ENCODE assay signal across 11 cellular contexts in the genomic region with DNA sequence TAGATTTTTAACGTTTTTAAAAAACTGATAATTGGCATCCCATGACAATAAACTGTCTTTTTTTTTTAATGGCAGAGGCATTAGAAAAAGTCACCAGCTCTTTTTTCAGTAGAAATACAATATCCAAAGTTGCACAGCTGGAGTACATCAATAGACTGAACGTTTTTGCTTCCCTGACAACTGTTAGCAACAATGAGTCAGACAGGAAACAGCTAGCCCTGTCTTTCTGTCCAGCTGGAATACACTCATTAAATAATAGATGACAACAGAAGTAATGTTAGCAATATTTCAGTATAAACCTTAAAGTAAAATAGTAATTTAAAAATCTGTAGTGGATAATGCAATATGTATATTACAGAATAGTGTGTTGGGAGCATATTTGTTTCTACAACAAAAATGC.
DNase-seq lines count a peak whose midpoint lies in the region; ATAC-seq and TF ChIP-seq lines count a peak whose summit lies in the region.
"Had no signal": no experiment of that assay in that cellular context is flagged by ENCODE, and none has a peak within 500 bp of the region (broad histone marks: within the 10 kb centered on the region; RNA-seq: fewer than 3 reads in every experiment).

No MANE protein-coding gene starts in this region.

- WGBS in SK-N-SH (ENCODE audit: low lambda C conversion rate) = 0% methylated on average over 2 of the region's 2 CpGs

- TF ChIP-seq CTCF in SK-N-SH (IDR thresholded peaks at IDR 0.05) = no peak
- TF ChIP-seq CTCF in fibroblast of villous mesenchyme (IDR thresholded peaks at IDR 0.05; ENCODE audit: insufficient read depth, low read depth, low read length) = no peak
- no peak for TF ChIP-seq CTCF in PC-9 (conservative IDR thresholded peaks at IDR 0.05)

- H3K4me1 ChIP-seq in SK-N-SH (ENCODE audit: control insufficient read depth in 1 of 2, insufficient read depth in 2 of 2, low read depth in 1 of 2, low read length in 1 of 2) (peaks cover 8 to 16% of the 10 kb centered on the region in 2 experiments; a peak in 3 of 4 replicates), PC-9 (replicated peaks; ENCODE audit: insufficient read depth) (no peaks in the 10 kb centered on the region)
- H3K4me1 ChIP-seq: HAP-1, parathyroid adenoma had no signal

- H4K20me1 ChIP-seq in SK-N-SH (ENCODE audit: insufficient read depth) = no peaks in the 10 kb centered on the region
- no peaks in the 10 kb centered on the region; the same call in 1 of the 2 replicates for H4K20me1 ChIP-seq in PC-9 (ENCODE audit: insufficient read depth)

- H3K9me2 ChIP-seq in SK-N-SH (no peaks in the 10 kb centered on the region), PC-9 (ENCODE audit: insufficient read depth) (no peaks in the 10 kb centered on the region)

- H3K27me3 ChIP-seq in SK-N-SH (ENCODE audit: insufficient read depth) = no peaks in the 10 kb centered on the region
- H3K27me3 ChIP-seq in PC-9 (ENCODE audit: insufficient read depth, low read depth) = peaks cover 9% of the 10 kb centered on the region

- H2AFZ ChIP-seq in SK-N-SH (ENCODE audit: low read depth) (no peak overlapping the region), PC-9 (no peak overlapping the region)
- H2AFZ ChIP-seq: parathyroid adenoma had no signal

- DNase-seq in DMS53 (lab: John Stamatoyannopoulos, UW) (peak; percentile 95), SK-N-SH (peak; percentile 16), fibroblast of villous mesenchyme (ENCODE audit: low read depth) (peak; percentile 75), pulmonary artery endothelial cell (ENCODE audit: low read depth, low spot score) (peak; percentile 35), PC-9 (no peak), NCI-H1092 treated with DMSO at 0.1 percent for 48 hours (lab: John Stamatoyannopoulos, UW) (no peak)
- no peak for DNase-seq in activated naive CD4-positive, alpha-beta T cell treated with anti-CD3 and anti-CD28 coated beads, Interleukin-2, amount 50 U/mL, for 16 hours
- DNase-seq: central memory CD4-positive, alpha-beta T cell had no signal

- H3F3A ChIP-seq in SK-N-SH (replicated peaks; ENCODE audit: insufficient read depth) = peaks cover 21% of the 10 kb centered on the region
- no peaks in the 10 kb centered on the region for H3F3A ChIP-seq in PC-9 (ENCODE audit: insufficient read depth, low read depth)

- POLR2A ChIA-PET in SK-N-SH (lab: Yijun Ruan, JAX) (no interaction called here), PC-9 (lab: Charles Lee; ENCODE audit: unreplicated experiment) (no interaction called here)

- H3K4me2 ChIP-seq in SK-N-SH = peak overlapping the region; percentile 71
- no peak overlapping the region for H3K4me2 ChIP-seq in PC-9

- CTCF ChIA-PET in SK-N-SH (lab: Yijun Ruan, JAX) = interaction anchor here (1.0 to 2.0 kb wide), 3 partner anchors 14 to 295 kb away, joined by 3 to 4 read pairs (median 3); no protein-coding TSS in a partner anchor
- CTCF ChIA-PET in PC-9 (lab: Charles Lee) = no interaction called here

- peak; percentile 81 to 97 for TF ChIP-seq EP300 in SK-N-SH (IDR thresholded peaks at IDR 0.05; ENCODE audit: borderline replicate concordance in 1 of 2, low read depth in 1 of 2, low read length in 1 of 2)

- H3K36me3 ChIP-seq in SK-N-SH (replicated peaks in 1 of 2; ENCODE audit: control insufficient read depth in 1 of 2, insufficient read depth in 2 of 2, low read length in 1 of 2) = no peaks in the 10 kb centered on the region
- H3K36me3 ChIP-seq in PC-9 (ENCODE audit: low read depth) = no peaks in the 10 kb centered on the region
- H3K36me3 ChIP-seq: HAP-1 had no signal

- H3K27ac ChIP-seq in SK-N-SH (ENCODE audit: low read depth in 2 of 2, low read length in 1 of 2) (peak overlapping the region; percentile 91 to 95), PC-9 (no peak overlapping the region)

- H3K79me2 ChIP-seq in SK-N-SH (ENCODE audit: insufficient read depth) (no peaks in the 10 kb centered on the region), PC-9 (ENCODE audit: low read depth) (no peaks in the 10 kb centered on the region)
- H3K79me2 ChIP-seq: parathyroid adenoma had no signal

- no peak for TF ChIP-seq RAD21 in SK-N-SH (IDR thresholded peaks at IDR 0.05; ENCODE audit: low read length)

- no TSS peak for BruUV-seq in PC-9 (replicated peaks; lab: Mats Ljungman, UMichigan)

- intact Hi-C loops in PC-9 (cut with micrococcal nuclease; ENCODE audit: unreplicated experiment) = no loop called here

- H3K4me3 ChIP-seq in SK-N-SH (ENCODE audit: low read depth in 2 of 2, low read length in 1 of 2) (peak overlapping the region in 1 of 2 experiments; percentile 25; a peak in 1 of 4 replicates), fibroblast of villous mesenchyme (ENCODE audit: low read depth, low read length) (no peak overlapping the region), PC-9 (no peak overlapping the region)
- H3K4me3 ChIP-seq: HAP-1 had no signal

- H3K9ac ChIP-seq in SK-N-SH = peak overlapping the region; percentile 28; the same call in 1 of the 2 replicates
- H3K9ac ChIP-seq: parathyroid adenoma had no signal

- ATAC-seq in GM21447 (IDR thresholded peaks at IDR 0.05; ENCODE audit: unreplicated experiment) = no peak

- H3K9me3 ChIP-seq in SK-N-SH (no peaks in the 10 kb centered on the region), PC-9 (ENCODE audit: insufficient read depth, low read depth) (no peaks in the 10 kb centered on the region)
- H3K9me3 ChIP-seq: HAP-1 had no signal

TF ChIP-seq in SK-N-SH, 30 proteins besides CTCF, POLR2A, EP300 and RAD21 (continues in another document):
- TF ChIP-seq EZH2phosphoT487 (IDR thresholded peaks at IDR 0.05; ENCODE audit: borderline replicate concordance, low read depth) (no peak), TAF1 (IDR thresholded peaks at IDR 0.05; ENCODE audit: borderline replicate concordance, low read depth, low read length) (no peak), CHD2 (IDR thresholded peaks at IDR 0.05; ENCODE audit: low read length, partially characterized antibody) (no peak), MXI1 (IDR thresholded peaks at IDR 0.05; ENCODE audit: low read depth, low read length) (no peak), MEF2A (IDR thresholded peaks at IDR 0.05; ENCODE audit: borderline replicate concordance, low read depth) (peak; percentile 31; the same call in 1 of the 2 replicates), TCF12 (IDR thresholded peaks at IDR 0.05) (peak; percentile 99), FOXJ3 (CRISPR knock-in tag; IDR thresholded peaks at IDR 0.05) (no peak), RXRA (IDR thresholded peaks at IDR 0.05; ENCODE audit: borderline replicate concordance, low read depth) (peak; percentile 65; the same call in 1 of the 2 replicates), MAX (IDR thresholded peaks at IDR 0.05; ENCODE audit: low read depth) (0 out of 2 replicates have a peak, but pooled peaks have one; percentile 60), ELF1 (IDR thresholded peaks at IDR 0.05) (peak; percentile 43; the same call in 1 of the 2 replicates), POLR2AphosphoS5 (IDR thresholded peaks at IDR 0.05; ENCODE audit: low read depth, low read length) (peak; percentile 87), SIN3A (IDR thresholded peaks at IDR 0.05; ENCODE audit: borderline replicate concordance, low read depth, low read length) (peak; percentile 91), YY1 (IDR thresholded peaks at IDR 0.05; ENCODE audit: low read depth) (0 out of 2 replicates have a peak, but pooled peaks have one; percentile 13), RCOR1 (IDR thresholded peaks at IDR 0.05; ENCODE audit: low read length) (no peak), NRF1 (IDR thresholded peaks at IDR 0.05; ENCODE audit: low read depth, low read length) (no peak), NFIC (IDR thresholded peaks at IDR 0.05; ENCODE audit: borderline replicate concordance) (peak; percentile 85), REST (IDR thresholded peaks at IDR 0.05; ENCODE audit: low read depth, low read length) (0 out of 2 replicates have a peak, but pooled peaks have one; percentile 17), GABPA (IDR thresholded peaks at IDR 0.05; ENCODE audit: low read depth) (peak; percentile 51), FOXM1 (IDR thresholded peaks at IDR 0.05; ENCODE audit: low read depth) (peak; percentile 86)
- TF ChIP-seq, protein P1, sequence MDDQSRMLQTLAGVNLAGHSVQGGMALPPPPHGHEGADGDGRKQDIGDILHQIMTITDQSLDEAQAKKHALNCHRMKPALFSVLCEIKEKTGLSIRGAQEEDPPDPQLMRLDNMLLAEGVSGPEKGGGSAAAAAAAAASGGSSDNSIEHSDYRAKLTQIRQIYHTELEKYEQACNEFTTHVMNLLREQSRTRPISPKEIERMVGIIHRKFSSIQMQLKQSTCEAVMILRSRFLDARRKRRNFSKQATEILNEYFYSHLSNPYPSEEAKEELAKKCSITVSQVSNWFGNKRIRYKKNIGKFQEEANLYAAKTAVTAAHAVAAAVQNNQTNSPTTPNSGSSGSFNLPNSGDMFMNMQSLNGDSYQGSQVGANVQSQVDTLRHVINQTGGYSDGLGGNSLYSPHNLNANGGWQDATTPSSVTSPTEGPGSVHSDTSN (IDR thresholded peaks at IDR 0.05) = peak; percentile 98

Comparison
In these comparisons a context has a peak if more than half of its experiments do, and no peak if none do; other contexts are left out.
1. DNase-seq: peak in DMS53 (single experiment), SK-N-SH (single experiment), fibroblast of villous mesenchyme (single experiment) and pulmonary artery endothelial cell (single experiment); none in PC-9 (0 of 2), activated naive CD4-positive, alpha-beta T cell treated with anti-CD3 and anti-CD28 coated beads, Interleukin-2, amount 50 U/mL, for 16 hours (single experiment) and NCI-H1092 treated with DMSO at 0.1 percent for 48 hours (single experiment).